Comparison of ENCODE assay signal across 23 cellular contexts in the genomic region with DNA sequence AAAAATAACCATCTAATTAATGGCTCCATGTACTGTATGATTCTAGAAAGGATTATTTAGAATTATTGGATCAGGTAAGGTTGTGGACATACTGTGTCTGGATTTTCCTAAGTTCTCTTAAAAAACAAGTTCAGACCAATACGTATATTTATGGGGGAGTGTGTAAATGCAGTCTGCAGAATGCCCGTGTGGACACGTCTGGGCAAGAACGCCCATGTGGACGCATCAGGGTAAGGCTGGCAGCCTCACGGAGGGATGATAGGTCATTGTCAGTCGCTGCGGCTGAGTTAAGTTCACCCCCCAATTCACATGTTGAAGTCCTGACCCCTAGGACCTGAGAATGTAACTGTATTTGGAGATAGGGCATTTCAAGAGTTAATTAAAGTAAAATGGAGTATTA.
"Had no signal": no experiment of that assay in that cellular context is flagged by ENCODE, and none has a peak within 500 bp of the region (broad histone marks: within the 10 kb centered on the region; RNA-seq: fewer than 3 reads in every experiment).

No MANE protein-coding gene starts in this region.

- H3K36me3 Mint-ChIP-seq: activated naive CD8-positive, alpha-beta T cell; natural killer cell; stimulated activated effector memory CD8-positive, alpha-beta T cell treated with anti-CD3 and anti-CD28 coated beads, Interleukin-12 subunit alpha, Interleukin-12 subunit beta, amount 100 ng/mL, for 72 hours had no signal

- DNase-seq: activated CD4-positive, alpha-beta T cell treated with anti-CD3 and anti-CD28 coated beads for 48 hours; activated CD4-positive, alpha-beta T cell treated with anti-CD3 and anti-CD28 coated beads, Interleukin-2, amount 50 U/mL, for 48 hours; activated effector memory CD4-positive, alpha-beta T cell treated with Interleukin-2 at 50 U/mL for 16 hours; activated naive CD4-positive, alpha-beta T cell treated with Interleukin-2 at 50 U/mL for 16 hours; anterior cingulate cortex; effector CD8-positive, alpha-beta T cell; foreskin melanocyte; heart right ventricle; kidney glomerular epithelial cell; lower lobe of right lung; mesendoderm; natural killer cell; stimulated activated CD4-positive, alpha-beta T cell treated with anti-CD3 and anti-CD28 coated beads, Interleukin-2, amount 100 ng/mL, for 48 hours; trophoblast cell; uterus had no signal

- H3K27ac Mint-ChIP-seq: activated naive CD8-positive, alpha-beta T cell; natural killer cell; stimulated activated effector memory CD8-positive, alpha-beta T cell treated with anti-CD3 and anti-CD28 coated beads, Interleukin-12 subunit alpha, Interleukin-12 subunit beta, amount 100 ng/mL, for 72 hours; stimulated activated naive CD8-positive, alpha-beta T cell treated with anti-CD3 and anti-CD28 coated beads, Interleukin-15, Interleukin-2, amounts not matched to agents 100 ng/mL and 50 ng/mL, for 24 hours had no signal

- H3K4me1 ChIP-seq: colonic mucosa, heart right ventricle, left lung, lower lobe of right lung, right lobe of liver, uterus had no signal

- H3K4me1 Mint-ChIP-seq: natural killer cell had no signal

- H3K36me3 ChIP-seq: colonic mucosa, heart right ventricle, left lung, lower lobe of right lung, right lobe of liver, thoracic aorta, uterus had no signal

- H3K4me3 ChIP-seq: colonic mucosa, heart right ventricle, left lung, lower lobe of right lung, right lobe of liver, thoracic aorta, uterus had no signal

- H3K27me3 Mint-ChIP-seq: activated naive CD8-positive, alpha-beta T cell had no signal

- ATAC-seq: heart right ventricle; left lung; lower lobe of right lung; natural killer cell; right lobe of liver; stimulated activated effector memory CD8-positive, alpha-beta T cell treated with anti-CD3 and anti-CD28 coated beads, Interleukin-12 subunit alpha, Interleukin-12 subunit beta, amount 100 ng/mL, for 72 hours had no signal

- H3K9me3 Mint-ChIP-seq: natural killer cell; stimulated activated naive CD8-positive, alpha-beta T cell treated with anti-CD3 and anti-CD28 coated beads, Interleukin-15, Interleukin-2, amounts not matched to agents 100 ng/mL and 50 ng/mL, for 24 hours had no signal

- H3K27me3 ChIP-seq: colonic mucosa, right lobe of liver, uterus had no signal

- H3K4me3 Mint-ChIP-seq: activated naive CD8-positive, alpha-beta T cell; natural killer cell; stimulated activated effector memory CD8-positive, alpha-beta T cell treated with anti-CD3 and anti-CD28 coated beads, Interleukin-12 subunit alpha, Interleukin-12 subunit beta, amount 100 ng/mL, for 72 hours; stimulated activated naive CD8-positive, alpha-beta T cell treated with anti-CD3 and anti-CD28 coated beads, Interleukin-15, Interleukin-2, amounts not matched to agents 100 ng/mL and 50 ng/mL, for 24 hours had no signal

- H3K27ac ChIP-seq: colonic mucosa, heart right ventricle, left lung, lower lobe of right lung, right lobe of liver, thoracic aorta, uterus, VCaP had no signal

- H3K9me3 ChIP-seq: colonic mucosa, heart right ventricle, left lung, lower lobe of right lung, right lobe of liver, thoracic aorta, uterus had no signal
